In genomic region chr2:118524911-118525310, GRCh38 we compare ENCODE assay signal across 33 cellular contexts.
"Had no signal": no experiment of that assay in that cellular context is flagged by ENCODE, and none has a peak within 500 bp of the region (broad histone marks: within the 10 kb centered on the region; RNA-seq: fewer than 3 reads in every experiment).

No MANE protein-coding gene starts in this region.

- H3K9ac ChIP-seq: KMS-11 had no signal

- H3K4me2 ChIP-seq: KMS-11 had no signal

- DNase-seq: Karpas-422, Kasumi-1, MG63, MM.1S, MV-4-11, NCI-H1048, NCI-H1092, NCI-H1092 treated with DMSO at 0.1 percent for 48 hours, NCI-H1105, NCI-H1417, NCI-H1417 treated with DMSO at 0.1 percent for 48 hours, NCI-H1436, NCI-H1436 treated with DMSO at 0.1 percent for 48 hours, NCI-H146, NCI-H1694, NCI-H1694 treated with DMSO at 0.1 percent for 48 hours, NCI-H187, NCI-H187 treated with DMSO at 0.1 percent for 48 hours, NCI-H1930, NCI-H2029, NCI-H2029 treated with DMSO at 0.1 percent for 48 hours, NCI-H2081, NCI-H2081 treated with DMSO at 0.1 percent for 48 hours, NCI-H2107, NCI-H2171, NCI-H2171 treated with DMSO at 0.1 percent for 48 hours, NCI-H2227 treated with DMSO at 0.1 percent for 48 hours, NCI-H226, NCI-H345, NCI-H446, NCI-H446 treated with DMSO at 0.1 percent for 48 hours, NCI-H510A had no signal

- H3K27ac ChIP-seq: KMS-11 had no signal

- H3K4me3 ChIP-seq: MG63 had no signal

- H3K27me3 ChIP-seq: MG63 had no signal

- H3K36me3 ChIP-seq: MG63 had no signal
